ENCODE assay signal across 9 cellular contexts in genomic region chr16:53888222-53888621, GRCh38.
"Had no signal": no experiment of that assay in that cellular context is flagged by ENCODE, and none has a peak within 500 bp of the region (broad histone marks: within the 10 kb centered on the region; RNA-seq: fewer than 3 reads in every experiment).

No MANE protein-coding gene starts in this region.

- H3K4me3 Mint-ChIP-seq: HFFc6 had no signal

- H3K9ac ChIP-seq: GM23248 had no signal

- H3K4me3 ChIP-seq: GM23248, HAP-1, K562 had no signal

- H3K27ac ChIP-seq: GM23248 had no signal

- ATAC-seq: HCT116, K562 had no signal

- H3K27ac Mint-ChIP-seq: HFFc6 had no signal

- DNase-seq: GM23248, GOT3, H7, HFFc6, IMR-90, KG1 had no signal

- H2AFZ ChIP-seq: GM23248 had no signal

- H3K9me3 Mint-ChIP-seq: HFFc6 had no signal

- H3K9me3 ChIP-seq: HAP-1 had no signal

- H3K36me3 ChIP-seq: HAP-1 had no signal
